Comparison of ENCODE assay signal across 1 cellular context in genomic region chr13:112892759-112893569, GRCh38.
TF ChIP-seq lines count a peak whose summit lies in the region.

No MANE protein-coding gene starts in this region.

TF ChIP-seq in HCT116, 20 proteins besides CTCF, POLR2A, EP300 and RAD21 (continued from another document):
- TF ChIP-seq ZBTB33 (IDR thresholded peaks at IDR 0.05; ENCODE audit: extremely low read depth, insufficient replicate concordance, low read length), result no peak
